In the genomic region with DNA sequence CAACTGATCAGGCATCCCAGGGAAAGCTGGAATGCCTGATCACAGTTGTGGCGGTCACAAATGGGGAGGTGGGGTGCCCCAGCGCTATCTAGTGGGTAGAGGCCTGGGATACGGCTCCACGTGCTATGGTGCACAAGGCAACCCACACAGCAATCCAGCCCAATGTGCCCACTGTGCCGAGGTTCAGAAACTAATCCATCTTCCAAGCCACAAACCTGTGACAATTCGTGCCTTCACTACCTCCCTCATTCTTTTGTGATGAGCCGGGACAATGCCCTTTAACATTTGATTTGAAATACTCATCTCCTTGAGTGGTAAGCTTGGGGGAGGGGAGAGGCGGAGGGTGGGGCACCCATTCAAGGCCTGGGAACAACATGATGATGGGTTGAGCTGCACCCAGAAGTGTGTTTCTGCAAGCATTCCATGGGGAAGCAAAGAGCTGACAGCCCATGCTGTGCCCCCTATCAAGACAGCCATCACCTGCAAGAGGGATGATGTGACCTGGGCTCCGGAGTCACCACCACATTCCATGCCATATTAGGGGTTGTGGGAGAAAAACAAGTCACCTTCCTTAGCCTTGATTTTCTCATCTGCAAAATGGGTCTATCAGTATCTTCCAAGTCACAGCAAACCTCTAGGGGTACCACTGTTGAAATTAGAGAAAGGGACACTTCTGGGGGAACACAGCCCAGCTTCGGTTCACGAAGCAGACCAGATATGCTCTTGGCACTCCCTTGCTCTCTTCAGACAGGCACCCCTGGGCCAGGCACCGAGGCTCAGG, we compare ENCODE assay signal across 3 cellular contexts.
TF ChIP-seq lines count a peak whose summit lies in the region.

No MANE protein-coding gene starts in this region.

TF ChIP-seq in A549, 52 proteins besides CTCF, POLR2A, EP300 and RAD21:
- TF ChIP-seq GATA3 (IDR thresholded peaks at IDR 0.05; ENCODE audit: borderline replicate concordance) = no peak
- no peak for TF ChIP-seq CBX2 (IDR thresholded peaks at IDR 0.05; ENCODE audit: borderline replicate concordance, low read depth)
- TF ChIP-seq CHD4 (IDR thresholded peaks at IDR 0.05; ENCODE audit: borderline replicate concordance) = peak; percentile 41; the same call in 1 of the 2 replicates
- TF ChIP-seq, protein P1, sequence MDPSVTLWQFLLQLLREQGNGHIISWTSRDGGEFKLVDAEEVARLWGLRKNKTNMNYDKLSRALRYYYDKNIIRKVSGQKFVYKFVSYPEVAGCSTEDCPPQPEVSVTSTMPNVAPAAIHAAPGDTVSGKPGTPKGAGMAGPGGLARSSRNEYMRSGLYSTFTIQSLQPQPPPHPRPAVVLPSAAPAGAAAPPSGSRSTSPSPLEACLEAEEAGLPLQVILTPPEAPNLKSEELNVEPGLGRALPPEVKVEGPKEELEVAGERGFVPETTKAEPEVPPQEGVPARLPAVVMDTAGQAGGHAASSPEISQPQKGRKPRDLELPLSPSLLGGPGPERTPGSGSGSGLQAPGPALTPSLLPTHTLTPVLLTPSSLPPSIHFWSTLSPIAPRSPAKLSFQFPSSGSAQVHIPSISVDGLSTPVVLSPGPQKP (IDR thresholded peaks at IDR 0.05; ENCODE audit: low read depth, low read length) = no peak
- no peak for TF ChIP-seq HEYL (CRISPR knock-in tag; IDR thresholded peaks at IDR 0.05)
- no peak for TF ChIP-seq JUNB (IDR thresholded peaks at IDR 0.05)
- no peak for TF ChIP-seq EHF (CRISPR knock-in tag; IDR thresholded peaks at IDR 0.05)
- TF ChIP-seq KDM1A (IDR thresholded peaks at IDR 0.05; ENCODE audit: low read depth) = peak; percentile 63; the same call in 1 of the 2 replicates
- no peak for TF ChIP-seq MAZ (IDR thresholded peaks at IDR 0.05; ENCODE audit: borderline replicate concordance, low read depth, low read length)
- no peak for TF ChIP-seq RFX5 (IDR thresholded peaks at IDR 0.05)
- no peak for TF ChIP-seq RARB (CRISPR knock-in tag; IDR thresholded peaks at IDR 0.05)
- no peak for TF ChIP-seq HDAC2 (IDR thresholded peaks at IDR 0.05)
- no peak; the same call in 1 of the 2 replicates for TF ChIP-seq POLR2AphosphoS2 (conservative IDR thresholded peaks at IDR 0.05; ENCODE audit: low read length)
- TF ChIP-seq NPAS2 (CRISPR knock-in tag; IDR thresholded peaks at IDR 0.05; ENCODE audit: borderline replicate concordance) = no peak

TF ChIP-seq in GM23338, 12 proteins besides CTCF, POLR2A, EP300 and RAD21 (continues in another document):
- TF ChIP-seq EZH2 (IDR thresholded peaks at IDR 0.05; ENCODE audit: low read depth, unreplicated experiment) (no peak), ZNF114 (CRISPR knock-in tag; IDR thresholded peaks at IDR 0.05) (no peak), EZH2phosphoT487 (IDR thresholded peaks at IDR 0.05; ENCODE audit: unreplicated experiment) (no peak), CREB1 (CRISPR knock-in tag; IDR thresholded peaks at IDR 0.05; ENCODE audit: low read depth) (no peak), ZNF331 (CRISPR knock-in tag; IDR thresholded peaks at IDR 0.05; ENCODE audit: low read depth) (no peak), STAT1 (IDR thresholded peaks at IDR 0.05; ENCODE audit: unreplicated experiment) (no peak), POLR2AphosphoS5 (IDR thresholded peaks at IDR 0.05; ENCODE audit: low read depth) (no peak), NANOG (IDR thresholded peaks at IDR 0.05; ENCODE audit: borderline replicate concordance) (no peak)
- TF ChIP-seq, protein P2, sequence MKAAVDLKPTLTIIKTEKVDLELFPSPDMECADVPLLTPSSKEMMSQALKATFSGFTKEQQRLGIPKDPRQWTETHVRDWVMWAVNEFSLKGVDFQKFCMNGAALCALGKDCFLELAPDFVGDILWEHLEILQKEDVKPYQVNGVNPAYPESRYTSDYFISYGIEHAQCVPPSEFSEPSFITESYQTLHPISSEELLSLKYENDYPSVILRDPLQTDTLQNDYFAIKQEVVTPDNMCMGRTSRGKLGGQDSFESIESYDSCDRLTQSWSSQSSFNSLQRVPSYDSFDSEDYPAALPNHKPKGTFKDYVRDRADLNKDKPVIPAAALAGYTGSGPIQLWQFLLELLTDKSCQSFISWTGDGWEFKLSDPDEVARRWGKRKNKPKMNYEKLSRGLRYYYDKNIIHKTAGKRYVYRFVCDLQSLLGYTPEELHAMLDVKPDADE (IDR thresholded peaks at IDR 0.05) = no peak
- TF ChIP-seq, protein P3, sequence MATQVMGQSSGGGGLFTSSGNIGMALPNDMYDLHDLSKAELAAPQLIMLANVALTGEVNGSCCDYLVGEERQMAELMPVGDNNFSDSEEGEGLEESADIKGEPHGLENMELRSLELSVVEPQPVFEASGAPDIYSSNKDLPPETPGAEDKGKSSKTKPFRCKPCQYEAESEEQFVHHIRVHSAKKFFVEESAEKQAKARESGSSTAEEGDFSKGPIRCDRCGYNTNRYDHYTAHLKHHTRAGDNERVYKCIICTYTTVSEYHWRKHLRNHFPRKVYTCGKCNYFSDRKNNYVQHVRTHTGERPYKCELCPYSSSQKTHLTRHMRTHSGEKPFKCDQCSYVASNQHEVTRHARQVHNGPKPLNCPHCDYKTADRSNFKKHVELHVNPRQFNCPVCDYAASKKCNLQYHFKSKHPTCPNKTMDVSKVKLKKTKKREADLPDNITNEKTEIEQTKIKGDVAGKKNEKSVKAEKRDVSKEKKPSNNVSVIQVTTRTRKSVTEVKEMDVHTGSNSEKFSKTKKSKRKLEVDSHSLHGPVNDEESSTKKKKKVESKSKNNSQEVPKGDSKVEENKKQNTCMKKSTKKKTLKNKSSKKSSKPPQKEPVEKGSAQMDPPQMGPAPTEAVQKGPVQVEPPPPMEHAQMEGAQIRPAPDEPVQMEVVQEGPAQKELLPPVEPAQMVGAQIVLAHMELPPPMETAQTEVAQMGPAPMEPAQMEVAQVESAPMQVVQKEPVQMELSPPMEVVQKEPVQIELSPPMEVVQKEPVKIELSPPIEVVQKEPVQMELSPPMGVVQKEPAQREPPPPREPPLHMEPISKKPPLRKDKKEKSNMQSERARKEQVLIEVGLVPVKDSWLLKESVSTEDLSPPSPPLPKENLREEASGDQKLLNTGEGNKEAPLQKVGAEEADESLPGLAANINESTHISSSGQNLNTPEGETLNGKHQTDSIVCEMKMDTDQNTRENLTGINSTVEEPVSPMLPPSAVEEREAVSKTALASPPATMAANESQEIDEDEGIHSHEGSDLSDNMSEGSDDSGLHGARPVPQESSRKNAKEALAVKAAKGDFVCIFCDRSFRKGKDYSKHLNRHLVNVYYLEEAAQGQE (IDR thresholded peaks at IDR 0.05; ENCODE audit: unreplicated experiment) = no peak

TF ChIP-seq in SK-N-SH, 30 proteins besides CTCF, POLR2A, EP300 and RAD21:
- TF ChIP-seq POLR2AphosphoS5 (IDR thresholded peaks at IDR 0.05; ENCODE audit: low read depth, low read length) (no peak), TEAD4 (IDR thresholded peaks at IDR 0.05; ENCODE audit: borderline replicate concordance, insufficient read depth) (no peak), NFIC (IDR thresholded peaks at IDR 0.05; ENCODE audit: borderline replicate concordance) (no peak), YY1 (IDR thresholded peaks at IDR 0.05; ENCODE audit: low read depth) (no peak), FOXM1 (IDR thresholded peaks at IDR 0.05; ENCODE audit: low read depth) (no peak), JUND (IDR thresholded peaks at IDR 0.05) (no peak), EZH2phosphoT487 (IDR thresholded peaks at IDR 0.05; ENCODE audit: borderline replicate concordance, low read depth) (no peak), FOXJ3 (CRISPR knock-in tag; IDR thresholded peaks at IDR 0.05) (no peak), TAF1 (IDR thresholded peaks at IDR 0.05; ENCODE audit: borderline replicate concordance, low read depth, low read length) (no peak), SIN3A (IDR thresholded peaks at IDR 0.05; ENCODE audit: borderline replicate concordance, low read depth, low read length) (no peak), MXI1 (IDR thresholded peaks at IDR 0.05; ENCODE audit: low read depth, low read length) (no peak), SMC3 (IDR thresholded peaks at IDR 0.05; ENCODE audit: low read depth, low read length) (no peak), FOSL2 (IDR thresholded peaks at IDR 0.05; ENCODE audit: borderline replicate concordance, low read depth) (no peak)
- TF ChIP-seq, protein P4, sequence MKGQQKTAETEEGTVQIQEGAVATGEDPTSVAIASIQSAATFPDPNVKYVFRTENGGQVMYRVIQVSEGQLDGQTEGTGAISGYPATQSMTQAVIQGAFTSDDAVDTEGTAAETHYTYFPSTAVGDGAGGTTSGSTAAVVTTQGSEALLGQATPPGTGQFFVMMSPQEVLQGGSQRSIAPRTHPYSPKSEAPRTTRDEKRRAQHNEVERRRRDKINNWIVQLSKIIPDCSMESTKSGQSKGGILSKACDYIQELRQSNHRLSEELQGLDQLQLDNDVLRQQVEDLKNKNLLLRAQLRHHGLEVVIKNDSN (IDR thresholded peaks at IDR 0.05; ENCODE audit: borderline replicate concordance, low read depth) = no peak
- TF ChIP-seq, protein P5, sequence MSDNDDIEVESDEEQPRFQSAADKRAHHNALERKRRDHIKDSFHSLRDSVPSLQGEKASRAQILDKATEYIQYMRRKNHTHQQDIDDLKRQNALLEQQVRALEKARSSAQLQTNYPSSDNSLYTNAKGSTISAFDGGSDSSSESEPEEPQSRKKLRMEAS (IDR thresholded peaks at IDR 0.05; ENCODE audit: low read depth) = no peak
- TF ChIP-seq, protein P6, sequence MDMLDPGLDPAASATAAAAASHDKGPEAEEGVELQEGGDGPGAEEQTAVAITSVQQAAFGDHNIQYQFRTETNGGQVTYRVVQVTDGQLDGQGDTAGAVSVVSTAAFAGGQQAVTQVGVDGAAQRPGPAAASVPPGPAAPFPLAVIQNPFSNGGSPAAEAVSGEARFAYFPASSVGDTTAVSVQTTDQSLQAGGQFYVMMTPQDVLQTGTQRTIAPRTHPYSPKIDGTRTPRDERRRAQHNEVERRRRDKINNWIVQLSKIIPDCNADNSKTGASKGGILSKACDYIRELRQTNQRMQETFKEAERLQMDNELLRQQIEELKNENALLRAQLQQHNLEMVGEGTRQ (IDR thresholded peaks at IDR 0.05; ENCODE audit: borderline replicate concordance, low read depth, low read length) = no peak
- TF ChIP-seq, protein P7, sequence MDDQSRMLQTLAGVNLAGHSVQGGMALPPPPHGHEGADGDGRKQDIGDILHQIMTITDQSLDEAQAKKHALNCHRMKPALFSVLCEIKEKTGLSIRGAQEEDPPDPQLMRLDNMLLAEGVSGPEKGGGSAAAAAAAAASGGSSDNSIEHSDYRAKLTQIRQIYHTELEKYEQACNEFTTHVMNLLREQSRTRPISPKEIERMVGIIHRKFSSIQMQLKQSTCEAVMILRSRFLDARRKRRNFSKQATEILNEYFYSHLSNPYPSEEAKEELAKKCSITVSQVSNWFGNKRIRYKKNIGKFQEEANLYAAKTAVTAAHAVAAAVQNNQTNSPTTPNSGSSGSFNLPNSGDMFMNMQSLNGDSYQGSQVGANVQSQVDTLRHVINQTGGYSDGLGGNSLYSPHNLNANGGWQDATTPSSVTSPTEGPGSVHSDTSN (IDR thresholded peaks at IDR 0.05) = no peak
- TF ChIP-seq, protein P3 (IDR thresholded peaks at IDR 0.05; ENCODE audit: low read depth, low read length) = no peak
